ENCODE assay signal across 9 cellular contexts in the genomic region with DNA sequence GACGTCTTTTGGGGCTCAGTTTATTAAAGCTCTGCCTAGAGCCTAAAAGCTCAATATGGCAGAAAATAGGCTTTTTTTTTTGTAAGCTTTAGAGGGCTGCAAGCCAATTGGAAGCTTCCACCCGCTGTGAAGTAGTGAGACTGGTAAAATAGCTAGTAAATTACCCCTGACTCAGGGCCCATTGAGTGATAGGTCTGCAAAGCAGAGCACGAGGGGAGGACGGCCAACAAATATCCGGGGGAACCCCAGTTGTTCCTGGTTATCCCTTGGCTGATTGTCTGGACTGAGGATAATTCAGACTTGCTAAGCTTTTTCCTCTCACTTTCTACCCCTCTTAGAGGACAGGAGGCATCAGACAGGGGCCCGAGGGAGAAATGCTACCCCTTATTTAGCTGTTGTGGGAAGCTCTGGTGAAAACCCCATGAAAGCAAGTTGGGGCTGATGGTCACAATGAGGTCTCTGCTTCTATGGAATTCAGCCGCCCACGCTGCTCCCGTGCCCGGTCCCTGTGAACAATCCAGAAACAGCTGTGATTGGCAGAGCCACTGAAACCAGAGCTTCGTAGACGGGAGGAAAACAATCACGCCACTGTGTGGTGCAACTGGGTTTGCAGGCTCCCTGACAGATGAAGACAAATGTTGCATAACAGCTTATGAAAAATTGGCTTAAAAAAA.
DNase-seq lines count a peak whose midpoint lies in the region; ATAC-seq and TF ChIP-seq lines count a peak whose summit lies in the region.
"Had no signal": no experiment of that assay in that cellular context is flagged by ENCODE, and none has a peak within 500 bp of the region (broad histone marks: within the 10 kb centered on the region; RNA-seq: fewer than 3 reads in every experiment).

No MANE protein-coding gene starts in this region.

- no peaks in the 10 kb centered on the region for H3K27me3 Mint-ChIP-seq in nephron (ENCODE audit: low read depth)

- no peaks in the 10 kb centered on the region for H3K36me3 Mint-ChIP-seq in nephron (ENCODE audit: low read depth)

- H3K27ac Mint-ChIP-seq in nephron = peak overlapping the region; percentile 85 to 95 (median 89)
- H3K27ac Mint-ChIP-seq: B cell had no signal

- DNase-seq in NCI-H1417 (lab: John Stamatoyannopoulos, UW) (peak in 2 of 3 experiments; percentile 39 to 82), NCI-H1417 treated with DMSO at 0.1 percent for 48 hours (lab: John Stamatoyannopoulos, UW) (no peak), RPMI7951 (ENCODE audit: low read depth) (peak; percentile 89), fibroblast of gingiva (ENCODE audit: low read depth) (peak; percentile 86), GM20000 (ENCODE audit: low spot score) (no peak)

- H3K4me1 Mint-ChIP-seq in nephron = peaks cover 54% of the 10 kb centered on the region
- H3K4me1 Mint-ChIP-seq: B cell had no signal

- peak overlapping the region in 2 of 3 experiments; percentile 30 to 52 for H3K4me3 Mint-ChIP-seq in nephron
- H3K4me3 Mint-ChIP-seq: B cell had no signal

- TF ChIP-seq CTCF in nephron (IDR thresholded peaks at IDR 0.05; ENCODE audit: unreplicated experiment in 3 of 3) (peak; percentile 34 to 60 (median 47)), GM20000 (IDR thresholded peaks at IDR 0.05; ENCODE audit: extremely low read depth, missing control alignments) (no peak)

- ATAC-seq in GM19023 (IDR thresholded peaks at IDR 0.05; ENCODE audit: unreplicated experiment) (no peak), HG03039 (IDR thresholded peaks at IDR 0.05; ENCODE audit: unreplicated experiment) (no peak)

- peaks cover 5% of the 10 kb centered on the region for H3K9me3 Mint-ChIP-seq in nephron

Comparison
In these comparisons a context has a peak if more than half of its experiments do, and no peak if none do; other contexts are left out.
1. DNase-seq: peak in NCI-H1417 (2 of 3), RPMI7951 (single experiment) and fibroblast of gingiva (single experiment); none in NCI-H1417 treated with DMSO at 0.1 percent for 48 hours (single experiment) and GM20000 (single experiment).